ENCODE assay signal across 8 cellular contexts in the genomic region with DNA sequence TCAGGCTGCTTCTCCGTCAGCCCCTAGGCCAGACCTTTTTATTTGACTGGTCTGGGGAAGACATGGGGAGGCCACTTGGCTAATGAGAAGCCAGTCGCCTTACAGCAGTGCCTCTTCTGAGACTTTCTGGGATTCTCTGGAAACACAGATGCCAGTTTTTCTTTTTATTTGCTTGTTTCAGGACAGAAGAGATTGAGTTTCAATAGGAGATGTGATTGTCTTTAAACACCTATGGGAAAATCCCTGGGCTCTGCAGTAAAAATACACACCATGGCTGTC. TPM values are rescaled to one million over a fixed set of nuclear protein-coding genes. Genes with fewer than 3 reads are reported as not detected.
A peak's percentile ranks its signal among the peaks of the same experiment; 100 is the strongest.
DNase-seq lines count a peak whose midpoint lies in the region; ATAC-seq and TF ChIP-seq lines count a peak whose summit lies in the region.

No MANE protein-coding gene starts in this region.

- ATAC-seq in activated CD4-positive, alpha-beta T cell treated with anti-CD3 and anti-CD28 coated beads for 36 hours, result no peak
- ATAC-seq in lower lobe of right lung, result no peak

- H3K27ac Mint-ChIP-seq in activated CD4-positive, alpha-beta T cell treated with anti-CD3 and anti-CD28 coated beads for 36 hours, result peak overlapping the region; percentile 98
- peak overlapping the region; percentile 100 for H3K27ac Mint-ChIP-seq in activated naive CD8-positive, alpha-beta T cell

- H3K27ac ChIP-seq in lower lobe of right lung, result peak overlapping the region; percentile 96

- CTCF ChIA-PET in activated CD4-positive, alpha-beta T cell treated with anti-CD3 and anti-CD28 coated beads for 36 hours (lab: Charles Lee), result interaction anchor here (0.6 to 12.2 kb wide), 18 partner anchors 10 to 789 kb away, joined by 3 to 150 read pairs (median 8); partner anchors contain the start of gene BTG2

- no peaks in the 10 kb centered on the region for H3K27me3 ChIP-seq in lower lobe of right lung (ENCODE audit: low read depth)

- H3K27me3 Mint-ChIP-seq in activated CD4-positive, alpha-beta T cell treated with anti-CD3 and anti-CD28 coated beads for 36 hours, result no peaks in the 10 kb centered on the region
- no peaks in the 10 kb centered on the region for H3K27me3 Mint-ChIP-seq in activated naive CD8-positive, alpha-beta T cell

- H3K4me1 ChIP-seq in lower lobe of right lung, result peaks cover 66% of the 10 kb centered on the region

- no peaks in the 10 kb centered on the region for H3K9me3 Mint-ChIP-seq in activated CD4-positive, alpha-beta T cell treated with anti-CD3 and anti-CD28 coated beads for 36 hours (ENCODE audit: low read depth)
- H3K9me3 Mint-ChIP-seq in activated naive CD8-positive, alpha-beta T cell (ENCODE audit: low read depth), result no peaks in the 10 kb centered on the region

- peaks cover 77% of the 10 kb centered on the region for H3K4me1 Mint-ChIP-seq in activated CD4-positive, alpha-beta T cell treated with anti-CD3 and anti-CD28 coated beads for 36 hours
- peaks cover 76% of the 10 kb centered on the region for H3K4me1 Mint-ChIP-seq in activated naive CD8-positive, alpha-beta T cell (ENCODE audit: low read depth)

- POLR2A ChIA-PET in activated CD4-positive, alpha-beta T cell treated with anti-CD3 and anti-CD28 coated beads for 36 hours (lab: Charles Lee), result interaction anchor here (0.6 to 8.9 kb wide), 12 partner anchors 9 to 1227 kb away, joined by 3 to 207 read pairs (median 8); partner anchors contain the start of genes ATP2B4 and BTG2

- H3K4me3 Mint-ChIP-seq in activated CD4-positive, alpha-beta T cell treated with anti-CD3 and anti-CD28 coated beads for 36 hours, result peak overlapping the region; percentile 78
- H3K4me3 Mint-ChIP-seq in activated naive CD8-positive, alpha-beta T cell, result peak overlapping the region; percentile 89

- intact Hi-C loops in activated CD4-positive, alpha-beta T cell treated with anti-CD3 and anti-CD28 coated beads for 36 hours (cut with DNase I, micrococcal nuclease), result loop anchor here (1.0 to 5.0 kb wide), 7 partner anchors 15 to 1122 kb away; partner anchors contain the start of genes BTG2 (in 2 of the 2), ATP2B4 (in 1 of the 2), KDM5B (in 1 of the 2) and LAX1 (in 1 of the 2)
- intact Hi-C loops in lower lobe of right lung (cut with DNase I), result no loop called here

- no peak for TF ChIP-seq CTCF in lower lobe of right lung (IDR thresholded peaks at IDR 0.05)

- peaks cover 5% of the 10 kb centered on the region for H3K36me3 Mint-ChIP-seq in activated CD4-positive, alpha-beta T cell treated with anti-CD3 and anti-CD28 coated beads for 36 hours (ENCODE audit: low read depth)
- H3K36me3 Mint-ChIP-seq in activated naive CD8-positive, alpha-beta T cell, result no peaks in the 10 kb centered on the region

- DNase-seq in activated CD4-positive, alpha-beta T cell treated with anti-CD3 and anti-CD28 coated beads for 36 hours, result no peak
- DNase-seq in activated CD4-positive, alpha-beta T cell treated with anti-CD3 and anti-CD28 coated beads for 1 hour, result no peak
- DNase-seq in lower lobe of right lung (no peak), superior temporal gyrus (ENCODE audit: extremely low spot score) (peak; percentile 49), NCI-H2171 treated with DMSO at 0.1 percent for 48 hours (lab: John Stamatoyannopoulos, UW) (no peak), MV-4-11 (lab: John Stamatoyannopoulos, UW) (no peak)
- DNase-seq in activated CD4-positive, CD25-positive, alpha-beta regulatory T cell (lab: John Stamatoyannopoulos, UW), result no peak

- no peaks in the 10 kb centered on the region for H3K36me3 ChIP-seq in lower lobe of right lung

- H3K9me3 ChIP-seq in lower lobe of right lung, result no peaks in the 10 kb centered on the region

- H3K4me3 ChIP-seq in lower lobe of right lung, result peak overlapping the region; percentile 41

RNA-seq across cellular contexts. Expression of gene BTG2, which starts 15.4 kb away (rescaled TPM):
- 100 to 1,000 TPM; 114 to 142 TPM for total RNA-seq in activated CD4-positive, alpha-beta T cell treated with anti-CD3 and anti-CD28 coated beads for 36 hours
- 96.7 TPM for total RNA-seq in lower lobe of right lung
